21 cellular contexts compared by ENCODE assay signal in the genomic region with DNA sequence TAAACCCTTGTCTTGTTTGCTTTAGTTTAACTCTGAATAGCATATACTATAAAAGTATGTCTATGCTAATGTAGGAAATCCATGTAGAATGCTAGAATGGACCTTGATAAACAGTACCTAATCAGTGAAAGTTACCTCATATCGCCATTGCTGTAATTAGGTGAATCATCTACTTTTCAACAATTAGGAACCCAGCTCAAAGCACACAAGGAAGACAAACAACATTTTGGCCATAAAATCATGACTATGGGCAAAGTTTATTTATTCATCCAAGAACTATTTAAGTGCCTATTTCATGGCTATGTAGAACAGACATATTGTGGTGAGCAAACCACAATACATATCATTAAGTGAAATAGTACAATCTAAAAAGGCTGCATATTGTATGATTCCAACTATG.
A peak's percentile ranks its signal among the peaks of the same experiment; 100 is the strongest.
DNase-seq lines count a peak whose midpoint lies in the region; ATAC-seq and TF ChIP-seq lines count a peak whose summit lies in the region.
"Had no signal": no experiment of that assay in that cellular context is flagged by ENCODE, and none has a peak within 500 bp of the region (broad histone marks: within the 10 kb centered on the region; RNA-seq: fewer than 3 reads in every experiment).

No MANE protein-coding gene starts in this region.

- H4K20me1 ChIP-seq in hepatocyte (ENCODE audit: insufficient read depth, poor library complexity, severe bottlenecking): no peaks in the 10 kb centered on the region

- H3K27ac ChIP-seq in hepatocyte: no peak overlapping the region
- no peak overlapping the region for H3K27ac ChIP-seq in effector memory CD4-positive, alpha-beta T cell (ENCODE audit: insufficient read depth, low read length, poor library complexity, severe bottlenecking)
- H3K27ac ChIP-seq: C4-2B had no signal

- no peak for TF ChIP-seq POLR2A in GM18505 (IDR thresholded peaks at IDR 0.05; ENCODE audit: borderline replicate concordance, extremely low read depth, insufficient read depth, insufficient read length)

- H3K4me1 ChIP-seq in adipocyte (ENCODE audit: control insufficient read depth, insufficient read depth, low read length) (no peaks in the 10 kb centered on the region), hepatocyte (ENCODE audit: insufficient read depth) (peaks cover 4% of the 10 kb centered on the region)
- no peaks in the 10 kb centered on the region for H3K4me1 ChIP-seq in effector memory CD4-positive, alpha-beta T cell (ENCODE audit: control insufficient read depth, insufficient read depth, low read length, poor library complexity, severe bottlenecking)
- H3K4me1 ChIP-seq: HAP-1 had no signal

- no peaks in the 10 kb centered on the region for H3K27me3 ChIP-seq in adipocyte (replicated peaks; ENCODE audit: control insufficient read depth, insufficient read depth, low read length)
- no peaks in the 10 kb centered on the region for H3K27me3 ChIP-seq in hepatocyte
- no peaks in the 10 kb centered on the region for H3K27me3 ChIP-seq in effector memory CD4-positive, alpha-beta T cell (replicated peaks; ENCODE audit: control insufficient read depth, insufficient read depth, low read length, poor library complexity, severe bottlenecking)
- H3K27me3 ChIP-seq: MG63 had no signal

- no peak overlapping the region for H3K9ac ChIP-seq in adipocyte (ENCODE audit: low read length)
- H3K9ac ChIP-seq: SK-N-SH had no signal

- H3K9me2 ChIP-seq in hepatocyte (replicated peaks; ENCODE audit: insufficient read depth): no peaks in the 10 kb centered on the region
- H3K9me2 ChIP-seq: SK-N-SH had no signal

- ATAC-seq in GM18505 (IDR thresholded peaks at IDR 0.05; ENCODE audit: unreplicated experiment): no peak
- ATAC-seq: Panc1 had no signal

- DNase-seq in Daoy (ENCODE audit: low read depth): peak; percentile 32
- peak; percentile 13 for DNase-seq in M059J (ENCODE audit: low read depth)
- DNase-seq in adipocyte (ENCODE audit: low read depth): peak; percentile 29
- peak; percentile 6 for DNase-seq in hepatocyte (ENCODE audit: low spot score)
- no peak for DNase-seq in activated naive CD4-positive, alpha-beta T cell treated with Interleukin-2 at 50 U/mL for 16 hours
- no peak for DNase-seq in effector memory CD4-positive, alpha-beta T cell
- no peak for DNase-seq in activated CD8-positive, alpha-beta memory T cell treated with anti-CD3 and anti-CD28 coated beads, Interleukin-2, amount 50 U/mL, for 48 hours
- DNase-seq: Calu3; CD8-positive, alpha-beta memory T cell; Karpas-422; MG63; NCI-H1417; NCI-H187 treated with DMSO at 0.1 percent for 48 hours; NCI-H774; NK-92 treated with Interleukin-12 subunit alpha and Interleukin-12 subunit beta, amount 100 ng/mL, for 24 hours; SIG-M5; SK-N-SH had no signal

- H3K4me3 ChIP-seq in adipocyte (ENCODE audit: low read length) (no peak overlapping the region), hepatocyte (no peak overlapping the region)
- H3K4me3 ChIP-seq in effector memory CD4-positive, alpha-beta T cell (ENCODE audit: insufficient read depth, low read depth, low read length, poor library complexity, severe bottlenecking): no peak overlapping the region
- H3K4me3 ChIP-seq: HAP-1, MG63 had no signal

- TF ChIP-seq CTCF in hepatocyte (IDR thresholded peaks at IDR 0.05; ENCODE audit: poor library complexity): no peak

- 66% methylated on average over 1 of the region's 1 CpG for WGBS in hepatocyte (ENCODE audit: low lambda C conversion rate, missing lambda C conversion rate)

- H3K9me3 ChIP-seq in adipocyte (ENCODE audit: control insufficient read depth, low read length) (no peaks in the 10 kb centered on the region), hepatocyte (ENCODE audit: low read depth) (no peaks in the 10 kb centered on the region)
- no peaks in the 10 kb centered on the region for H3K9me3 ChIP-seq in effector memory CD4-positive, alpha-beta T cell (ENCODE audit: control insufficient read depth, low read length)
- H3K9me3 ChIP-seq: HAP-1, MG63, SK-N-SH had no signal

- no peaks in the 10 kb centered on the region for H3K79me2 ChIP-seq in hepatocyte

- H3K4me2 ChIP-seq in hepatocyte: no peak overlapping the region
- H3K4me2 ChIP-seq: SK-N-SH had no signal

- H3K36me3 ChIP-seq in adipocyte (ENCODE audit: control insufficient read depth, insufficient read depth, low read length, severe bottlenecking): no peaks in the 10 kb centered on the region
- no peaks in the 10 kb centered on the region for H3K36me3 ChIP-seq in hepatocyte (replicated peaks; ENCODE audit: insufficient read depth, low read depth)
- no peaks in the 10 kb centered on the region for H3K36me3 ChIP-seq in effector memory CD4-positive, alpha-beta T cell (ENCODE audit: control insufficient read depth, insufficient read depth, low read length)
- H3K36me3 ChIP-seq: HAP-1, MG63 had no signal

- no peak overlapping the region for H2AFZ ChIP-seq in hepatocyte

Comparison
In these comparisons a context has a peak if more than half of its experiments do, and no peak if none do; other contexts are left out.
1. DNase-seq: peak in Daoy (single experiment), M059J (single experiment), adipocyte (single experiment) and hepatocyte (single experiment); none in activated naive CD4-positive, alpha-beta T cell treated with Interleukin-2 at 50 U/mL for 16 hours (single experiment), effector memory CD4-positive, alpha-beta T cell (0 of 3) and activated CD8-positive, alpha-beta memory T cell treated with anti-CD3 and anti-CD28 coated beads, Interleukin-2, amount 50 U/mL, for 48 hours (single experiment).